In genomic region chr2:219496781-219497494, GRCh38 we compare ENCODE assay signal across 10 cellular contexts. TPM values are rescaled to one million over a fixed set of nuclear protein-coding genes. Genes with fewer than 3 reads are reported as not detected.
DNase-seq lines count a peak whose midpoint lies in the region; ATAC-seq and TF ChIP-seq lines count a peak whose summit lies in the region.
"Had no signal": no experiment of that assay in that cellular context is flagged by ENCODE, and none has a peak within 500 bp of the region (broad histone marks: within the 10 kb centered on the region; RNA-seq: fewer than 3 reads in every experiment).

No MANE protein-coding gene starts in this region.

- ATAC-seq in HG02840 (IDR thresholded peaks at IDR 0.05; ENCODE audit: low FRiP score, unreplicated experiment): no peak

- H3K27me3 ChIP-seq in mucosa of rectum (ENCODE audit: control insufficient read depth in 2 of 2, insufficient read depth in 2 of 2, low read length in 2 of 2) (peaks cover 30 to 36% of the 10 kb centered on the region in 2 donors), SJCRH30 (no peaks in the 10 kb centered on the region)

- peaks cover 14 to 26% of the 10 kb centered on the region in 2 donors for H3K4me1 ChIP-seq in mucosa of rectum (ENCODE audit: control insufficient read depth in 2 of 2, insufficient read depth in 2 of 2, low read length in 2 of 2)
- no peaks in the 10 kb centered on the region for H3K4me1 ChIP-seq in urinary bladder (ENCODE audit: insufficient read depth)
- H3K4me1 ChIP-seq in SJCRH30: peaks cover 14% of the 10 kb centered on the region

- H3K9me3 ChIP-seq in mucosa of rectum (ENCODE audit: control insufficient read depth in 2 of 2, low read length in 2 of 2): no peaks in the 10 kb centered on the region
- H3K9me3 ChIP-seq in SJCRH30 (replicated peaks): no peaks in the 10 kb centered on the region

- H3K27ac ChIP-seq in coronary artery: peak overlapping the region; percentile 95 to 98
- H3K27ac ChIP-seq in mucosa of rectum (ENCODE audit: low read depth in 2 of 2, low read length in 2 of 2): peak overlapping the region; percentile 99 to 100
- H3K27ac ChIP-seq in urinary bladder (ENCODE audit: low read depth): no peak overlapping the region
- no peak overlapping the region for H3K27ac ChIP-seq in SJCRH30

- TF ChIP-seq CTCF in coronary artery (IDR thresholded peaks at IDR 0.05): no peak

- 12% methylated on average over 65 of the region's 65 CpGs for WGBS in urinary bladder

- H3K4me3 ChIP-seq in coronary artery: peak overlapping the region; percentile 79
- peak overlapping the region; percentile 90 to 95 for H3K4me3 ChIP-seq in mucosa of rectum (ENCODE audit: low read length in 2 of 2)
- H3K4me3 ChIP-seq in urinary bladder (ENCODE audit: low read depth, low read length): peak overlapping the region; percentile 70
- no peak overlapping the region for H3K4me3 ChIP-seq in SJCRH30

- DNase-seq in stimulated activated CD4-positive, alpha-beta T cell treated with anti-CD3 and anti-CD28 coated beads, Interleukin-12 subunit alpha, Interleukin-12 subunit beta, amount 100 ng/mL, for 4 hours: peak; percentile 6
- no peak for DNase-seq in stimulated activated CD4-positive, alpha-beta T cell treated with anti-CD3 and anti-CD28 coated beads, Interleukin-1b, Interleukin-23, amount 100 ng/mL, for 48 hours
- DNase-seq in coronary artery (ENCODE audit: low spot score) (no peak), dedifferentiated amniotic fluid mesenchymal stem cell (ENCODE audit: extremely low spot score) (no peak), SJCRH30 (no peak)

- peaks cover 0 to 2% of the 10 kb centered on the region in 2 donors for H3K36me3 ChIP-seq in mucosa of rectum (ENCODE audit: control insufficient read depth in 2 of 2, insufficient read depth in 2 of 2, low read length in 2 of 2)
- no peaks in the 10 kb centered on the region for H3K36me3 ChIP-seq in urinary bladder (ENCODE audit: insufficient read depth)
- no peaks in the 10 kb centered on the region for H3K36me3 ChIP-seq in SJCRH30

- H3K9ac ChIP-seq in mucosa of rectum (ENCODE audit: low read depth in 1 of 2, low read length in 2 of 2): peak overlapping the region in 1 of 2 donors; percentile 63

RNA-seq across cellular contexts. Expression of gene GMPPA, which starts 1.8 kb away (rescaled TPM):
- 34.3 TPM for total RNA-seq in urinary bladder
- 32.1 TPM for polyA plus RNA-seq in urinary bladder
- 21.9 and 22.1 TPM in 2 replicates for total RNA-seq in SJCRH30 (2014; rRNA removed; shearing (Covaris generic))

RNA-seq across cellular contexts. Expression of gene ASIC4, which starts 17.3 kb away (rescaled TPM):
- 0.32 TPM for total RNA-seq in urinary bladder
- 0.18 TPM for polyA plus RNA-seq in urinary bladder
- total RNA-seq in SJCRH30 (2014; rRNA removed; shearing (Covaris generic)): 0.46 and 0.67 TPM in 2 replicates
- total RNA-seq: Daoy, kidney epithelial cell had no signal

RNA-seq across cellular contexts. Expression of gene CHPF, which starts 46.7 kb away (rescaled TPM):
- 56.9 TPM for total RNA-seq in urinary bladder
- 48.6 TPM for polyA plus RNA-seq in urinary bladder
- 41.8 and 44.0 TPM in 2 replicates for total RNA-seq in SJCRH30 (2014; rRNA removed; shearing (Covaris generic))

RNA-seq across cellular contexts. Expression of gene TMEM198, which starts 46.9 kb away (rescaled TPM):
- total RNA-seq in urinary bladder: 2.0 TPM
- 6.0 TPM for polyA plus RNA-seq in urinary bladder
- total RNA-seq in SJCRH30 (2014; rRNA removed; shearing (Covaris generic)): 8.1 and 8.2 TPM in 2 replicates

Comparison
In these comparisons a context has a peak if more than half of its experiments do, and no peak if none do; other contexts are left out.
1. H3K27ac ChIP-seq: peak in coronary artery (2 of 2) and mucosa of rectum (2 of 2); none in urinary bladder (single experiment) and SJCRH30 (single experiment).